Comparison of ENCODE assay signal across 10 cellular contexts in genomic region chr1:3539707-3540425, GRCh38.
DNase-seq lines count a peak whose midpoint lies in the region; ATAC-seq, FAIRE-seq and TF ChIP-seq lines count a peak whose summit lies in the region.
"Had no signal": no experiment of that assay in that cellular context is flagged by ENCODE, and none has a peak within 500 bp of the region (broad histone marks: within the 10 kb centered on the region; RNA-seq: fewer than 3 reads in every experiment).

No MANE protein-coding gene starts in this region.

- no peak for TF ChIP-seq CTCF in left lung (IDR thresholded peaks at IDR 0.05)

- no peaks in the 10 kb centered on the region for H3K36me3 ChIP-seq in left lung
- H3K36me3 ChIP-seq in subcutaneous abdominal adipose tissue (ENCODE audit: control insufficient read depth in 5 of 5, insufficient read depth in 5 of 5, low read length in 5 of 5): no peaks in the 10 kb centered on the region

- no peak for FAIRE-seq in RCC 7860 (lab: Jason Lieb, UNC)

- no peak overlapping the region for H3K4me3 ChIP-seq in left lung
- H3K4me3 ChIP-seq in subcutaneous abdominal adipose tissue (ENCODE audit: low read depth in 1 of 5, low read length in 5 of 5): no peak overlapping the region

- H3K27me3 ChIP-seq in left lung: no peaks in the 10 kb centered on the region
- peaks cover 10 to 30% (median 20%) of the 10 kb centered on the region in 5 donors for H3K27me3 ChIP-seq in subcutaneous abdominal adipose tissue (ENCODE audit: control insufficient read depth in 5 of 5, insufficient read depth in 4 of 5, low read length in 5 of 5)

- H3K4me1 ChIP-seq in left lung: peaks cover 9 to 27% of the 10 kb centered on the region in 2 donors
- H3K4me1 ChIP-seq in subcutaneous abdominal adipose tissue (ENCODE audit: control insufficient read depth in 5 of 5, insufficient read depth in 5 of 5, low read length in 5 of 5): peaks cover 0 to 56% (median 11%) of the 10 kb centered on the region in 5 donors

- H3K27ac ChIP-seq in caudate nucleus (ENCODE audit: low read depth, low read length) (peak overlapping the region; percentile 70), left lung (peak overlapping the region; percentile 18 to 31), subcutaneous abdominal adipose tissue (ENCODE audit: low read depth, low read length) (peak overlapping the region; percentile 37)

- peak overlapping the region in 1 of 5 donors; percentile 30 for H3K9ac ChIP-seq in subcutaneous abdominal adipose tissue (ENCODE audit: low read length in 5 of 5)

- intact Hi-C loops in left lung (cut with DNase I): no loop called here

- DNase-seq in M059J (ENCODE audit: low read depth) (peak; percentile 94), caudate nucleus (lab: John Stamatoyannopoulos, UW) (peak in 19 of 61 donors; percentile 4 to 66 (median 26)), left lung (no peak), RCC 7860 (ENCODE audit: low spot score) (no peak), COLO668 (lab: John Stamatoyannopoulos, UW; ENCODE audit: unreplicated experiment) (no peak), GOT3 (lab: John Stamatoyannopoulos, UW) (no peak)
- DNase-seq in effector CD8-positive, alpha-beta T cell (lab: John Stamatoyannopoulos, UW): no peak
- DNase-seq: CD4-positive, alpha-beta memory T cell; NCI-H1417 treated with DMSO at 0.1 percent for 48 hours had no signal

- no peaks in the 10 kb centered on the region for H3K9me3 ChIP-seq in left lung
- H3K9me3 ChIP-seq in subcutaneous abdominal adipose tissue (ENCODE audit: control insufficient read depth in 5 of 5, low read length in 5 of 5): no peaks in the 10 kb centered on the region

- ATAC-seq in left lung: peak; percentile 10
